ENCODE assay signal across 24 cellular contexts in the genomic region with DNA sequence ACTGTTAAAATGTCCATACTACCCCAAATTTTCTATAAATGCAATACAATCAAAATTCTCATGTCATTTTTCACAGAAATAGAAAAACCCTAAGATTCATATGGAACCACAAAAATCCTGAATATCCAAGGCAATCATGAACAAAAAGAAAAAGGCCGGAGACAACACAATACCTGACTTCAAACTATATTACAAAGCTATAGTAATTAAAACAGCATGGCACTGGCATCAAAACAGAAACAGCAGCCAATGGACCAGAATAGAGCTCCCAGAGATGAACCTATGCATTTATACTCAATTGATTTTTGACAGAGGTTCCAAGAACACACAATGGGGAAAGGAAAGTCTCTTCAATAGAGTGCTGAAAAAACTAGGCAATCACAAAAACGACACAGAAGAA.
"Had no signal": no experiment of that assay in that cellular context is flagged by ENCODE, and none has a peak within 500 bp of the region (broad histone marks: within the 10 kb centered on the region; RNA-seq: fewer than 3 reads in every experiment).

No MANE protein-coding gene starts in this region.

- H3K36me3 Mint-ChIP-seq: mesothelial cell of epicardium had no signal

- H3K4me3 ChIP-seq: colonic mucosa, esophagus squamous epithelium, gastrocnemius medialis, heart right ventricle, left lung, lower lobe of right lung, mucosa of descending colon had no signal

- H3K27me3 ChIP-seq: colonic mucosa, esophagus squamous epithelium, gastrocnemius medialis, heart right ventricle, left lung had no signal

- H3K36me3 ChIP-seq: colonic mucosa, esophagus squamous epithelium, gastrocnemius medialis, heart right ventricle, left lung, lower lobe of right lung had no signal

- DNase-seq: colonic mucosa; cortex of kidney; effector CD8-positive, alpha-beta T cell; effector memory CD8-positive, alpha-beta T cell; esophagus squamous epithelium; foreskin fibroblast; foreskin melanocyte; gastrocnemius medialis; glutamatergic neuron; head of caudate nucleus; heart right ventricle; hippocampal formation; left cardiac atrium; left lung; left ventricle myocardium superior; lower lobe of right lung; mesenchymal stem cell; mucosa of descending colon; naive B cell had no signal

- H3K9me3 ChIP-seq: colonic mucosa had no signal

- H3K27ac Mint-ChIP-seq: dendritic cell treated with granulocyte-macrophage colony-stimulating factor and Interleukin-4, amounts not matched to agents 40 ng/mL and 50 ng/mL, for 4 days; effector memory CD8-positive, alpha-beta T cell; mesothelial cell of epicardium; naive B cell had no signal

- ATAC-seq: effector memory CD8-positive, alpha-beta T cell; gastrocnemius medialis; heart right ventricle; left cardiac atrium; left lung; left ventricle myocardium superior; lower lobe of right lung; mucosa of descending colon had no signal

- H3K27me3 Mint-ChIP-seq: dendritic cell treated with granulocyte-macrophage colony-stimulating factor and Interleukin-4, amounts not matched to agents 40 ng/mL and 50 ng/mL, for 4 days; effector memory CD8-positive, alpha-beta T cell; naive B cell had no signal

- FAIRE-seq: endothelial cell of umbilical vein, islet of Langerhans, keratinocyte had no signal

- H3K4me1 ChIP-seq: colonic mucosa, esophagus squamous epithelium, gastrocnemius medialis, heart right ventricle, left lung, lower lobe of right lung had no signal

- H3K4me3 Mint-ChIP-seq: dendritic cell treated with granulocyte-macrophage colony-stimulating factor and Interleukin-4, amounts not matched to agents 40 ng/mL and 50 ng/mL, for 4 days; effector memory CD8-positive, alpha-beta T cell; mesothelial cell of epicardium; naive B cell had no signal

- H3K4me1 Mint-ChIP-seq: mesothelial cell of epicardium, naive B cell had no signal

- H3K27ac ChIP-seq: colonic mucosa, esophagus squamous epithelium, gastrocnemius medialis, heart right ventricle, left lung, lower lobe of right lung had no signal
